Comparison of ENCODE assay signal across 1 cellular context in genomic region chr21:45306832-45307571, GRCh38.
TF ChIP-seq lines count a peak whose summit lies in the region.

No MANE protein-coding gene starts in this region.

TF ChIP-seq in GM23338, 12 proteins besides CTCF, POLR2A, EP300 and RAD21 (continued from another document):
- TF ChIP-seq ZNF462 (CRISPR knock-in tag; IDR thresholded peaks at IDR 0.05) = no peak
- TF ChIP-seq STAT1 (IDR thresholded peaks at IDR 0.05; ENCODE audit: unreplicated experiment) = no peak
- no peak for TF ChIP-seq POLR2AphosphoS5 (IDR thresholded peaks at IDR 0.05; ENCODE audit: low read depth)
- no peak for TF ChIP-seq NANOG (IDR thresholded peaks at IDR 0.05; ENCODE audit: borderline replicate concordance)
- no peak for TF ChIP-seq ZNF114 (CRISPR knock-in tag; IDR thresholded peaks at IDR 0.05)
- no peak for TF ChIP-seq ZNF331 (CRISPR knock-in tag; IDR thresholded peaks at IDR 0.05; ENCODE audit: low read depth)
- TF ChIP-seq, protein P1, sequence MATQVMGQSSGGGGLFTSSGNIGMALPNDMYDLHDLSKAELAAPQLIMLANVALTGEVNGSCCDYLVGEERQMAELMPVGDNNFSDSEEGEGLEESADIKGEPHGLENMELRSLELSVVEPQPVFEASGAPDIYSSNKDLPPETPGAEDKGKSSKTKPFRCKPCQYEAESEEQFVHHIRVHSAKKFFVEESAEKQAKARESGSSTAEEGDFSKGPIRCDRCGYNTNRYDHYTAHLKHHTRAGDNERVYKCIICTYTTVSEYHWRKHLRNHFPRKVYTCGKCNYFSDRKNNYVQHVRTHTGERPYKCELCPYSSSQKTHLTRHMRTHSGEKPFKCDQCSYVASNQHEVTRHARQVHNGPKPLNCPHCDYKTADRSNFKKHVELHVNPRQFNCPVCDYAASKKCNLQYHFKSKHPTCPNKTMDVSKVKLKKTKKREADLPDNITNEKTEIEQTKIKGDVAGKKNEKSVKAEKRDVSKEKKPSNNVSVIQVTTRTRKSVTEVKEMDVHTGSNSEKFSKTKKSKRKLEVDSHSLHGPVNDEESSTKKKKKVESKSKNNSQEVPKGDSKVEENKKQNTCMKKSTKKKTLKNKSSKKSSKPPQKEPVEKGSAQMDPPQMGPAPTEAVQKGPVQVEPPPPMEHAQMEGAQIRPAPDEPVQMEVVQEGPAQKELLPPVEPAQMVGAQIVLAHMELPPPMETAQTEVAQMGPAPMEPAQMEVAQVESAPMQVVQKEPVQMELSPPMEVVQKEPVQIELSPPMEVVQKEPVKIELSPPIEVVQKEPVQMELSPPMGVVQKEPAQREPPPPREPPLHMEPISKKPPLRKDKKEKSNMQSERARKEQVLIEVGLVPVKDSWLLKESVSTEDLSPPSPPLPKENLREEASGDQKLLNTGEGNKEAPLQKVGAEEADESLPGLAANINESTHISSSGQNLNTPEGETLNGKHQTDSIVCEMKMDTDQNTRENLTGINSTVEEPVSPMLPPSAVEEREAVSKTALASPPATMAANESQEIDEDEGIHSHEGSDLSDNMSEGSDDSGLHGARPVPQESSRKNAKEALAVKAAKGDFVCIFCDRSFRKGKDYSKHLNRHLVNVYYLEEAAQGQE (IDR thresholded peaks at IDR 0.05; ENCODE audit: unreplicated experiment) = no peak
- no peak for TF ChIP-seq CREB1 (CRISPR knock-in tag; IDR thresholded peaks at IDR 0.05; ENCODE audit: low read depth)
- TF ChIP-seq, protein P2, sequence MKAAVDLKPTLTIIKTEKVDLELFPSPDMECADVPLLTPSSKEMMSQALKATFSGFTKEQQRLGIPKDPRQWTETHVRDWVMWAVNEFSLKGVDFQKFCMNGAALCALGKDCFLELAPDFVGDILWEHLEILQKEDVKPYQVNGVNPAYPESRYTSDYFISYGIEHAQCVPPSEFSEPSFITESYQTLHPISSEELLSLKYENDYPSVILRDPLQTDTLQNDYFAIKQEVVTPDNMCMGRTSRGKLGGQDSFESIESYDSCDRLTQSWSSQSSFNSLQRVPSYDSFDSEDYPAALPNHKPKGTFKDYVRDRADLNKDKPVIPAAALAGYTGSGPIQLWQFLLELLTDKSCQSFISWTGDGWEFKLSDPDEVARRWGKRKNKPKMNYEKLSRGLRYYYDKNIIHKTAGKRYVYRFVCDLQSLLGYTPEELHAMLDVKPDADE (IDR thresholded peaks at IDR 0.05) = no peak
- TF ChIP-seq EZH2phosphoT487 (IDR thresholded peaks at IDR 0.05; ENCODE audit: unreplicated experiment) = no peak
- TF ChIP-seq EZH2 (IDR thresholded peaks at IDR 0.05; ENCODE audit: low read depth, unreplicated experiment) = no peak
